Comparison of ENCODE assay signal across 11 cellular contexts in genomic region chr1:112502827-112503226, GRCh38. TPM values are rescaled to one million over a fixed set of nuclear protein-coding genes. Genes with fewer than 3 reads are reported as not detected.
DNase-seq lines count a peak whose midpoint lies in the region; ATAC-seq and TF ChIP-seq lines count a peak whose summit lies in the region.
"Had no signal": no experiment of that assay in that cellular context is flagged by ENCODE, and none has a peak within 500 bp of the region (broad histone marks: within the 10 kb centered on the region; RNA-seq: fewer than 3 reads in every experiment).

No MANE protein-coding gene starts in this region.

- in situ Hi-C loops in GM13976 (cut with MboI; ENCODE audit: low sequenced_read_pairs, unreplicated experiment): loop anchor here (10.0 kb wide), 1 partner anchor 202 kb away; the partner anchor contains the start of gene RHOC

- peaks cover 11% of the 10 kb centered on the region for H3K27me3 Mint-ChIP-seq in chondrocyte (ENCODE audit: low read depth)
- peaks cover 60 to 76% (median 65%) of the 10 kb centered on the region in 5 donors for H3K27me3 Mint-ChIP-seq in naive thymus-derived CD4-positive, alpha-beta T cell

- no peaks in the 10 kb centered on the region for H3K36me3 Mint-ChIP-seq in chondrocyte (ENCODE audit: low read depth)
- no peaks in the 10 kb centered on the region for H3K36me3 Mint-ChIP-seq in naive thymus-derived CD4-positive, alpha-beta T cell

- no peak for TF ChIP-seq CTCF in BE2C (IDR thresholded peaks at IDR 0.05; ENCODE audit: low read depth, low read length)
- no peak for TF ChIP-seq CTCF in chondrocyte (IDR thresholded peaks at IDR 0.05)
- TF ChIP-seq CTCF in GM13976 (IDR thresholded peaks at IDR 0.05; ENCODE audit: borderline replicate concordance, control extremely low read depth, extremely low read depth, insufficient read depth, missing control alignments): no peak

- peaks cover 32% of the 10 kb centered on the region for H3K27me3 ChIP-seq in BE2C
- peaks cover 88% of the 10 kb centered on the region for H3K27me3 ChIP-seq in HUES64 (ENCODE audit: insufficient read depth, low read length)
- peaks cover 8 to 9% of the 10 kb centered on the region in 2 donors for H3K27me3 ChIP-seq in naive thymus-derived CD4-positive, alpha-beta T cell (ENCODE audit: control insufficient read depth in 2 of 2, insufficient read depth in 2 of 2, low read length in 2 of 2)

- H3K27ac Mint-ChIP-seq in chondrocyte (ENCODE audit: unreplicated experiment): no peak overlapping the region
- H3K27ac Mint-ChIP-seq in naive thymus-derived CD4-positive, alpha-beta T cell: peak overlapping the region in 1 of 9 donors; percentile 48

- WGBS in HUES64: 59% methylated on average over 2 of the region's 2 CpGs

- H3K4me1 ChIP-seq in BE2C (peaks cover 4% of the 10 kb centered on the region; the same call in 1 of the 2 replicates), HUES64 (ENCODE audit: insufficient read depth, low read length) (peaks cover 15% of the 10 kb centered on the region)
- H3K4me1 ChIP-seq in naive thymus-derived CD4-positive, alpha-beta T cell (ENCODE audit: control insufficient read depth in 2 of 2, insufficient read depth in 2 of 2, low read length in 2 of 2): peaks cover 3 to 6% of the 10 kb centered on the region in 2 donors

- H3K4me1 Mint-ChIP-seq in chondrocyte (ENCODE audit: low read depth): peaks cover 11% of the 10 kb centered on the region
- H3K4me1 Mint-ChIP-seq in naive thymus-derived CD4-positive, alpha-beta T cell: peaks cover 3 to 16% (median 8%) of the 10 kb centered on the region in 7 donors

- DNase-seq in BE2C (no peak), chondrocyte (ENCODE audit: low spot score) (no peak), NCI-H2196 treated with DMSO at 0.1 percent for 48 hours (lab: John Stamatoyannopoulos, UW; ENCODE audit: unreplicated experiment) (no peak), GM13976 (ENCODE audit: low spot score) (no peak), NCI-H1048 (lab: John Stamatoyannopoulos, UW) (no peak)
- DNase-seq in naive thymus-derived CD4-positive, alpha-beta T cell: no peak
- DNase-seq: activated CD4-positive, alpha-beta T cell treated with anti-CD3 and anti-CD28 coated beads, Interleukin-2, amount 50 U/mL, for 48 hours; esophagus squamous epithelium; sigmoid colon had no signal

- H3K4me3 Mint-ChIP-seq in chondrocyte (ENCODE audit: unreplicated experiment): peak overlapping the region; percentile 62
- peak overlapping the region in 9 of 10 donors; percentile 14 to 75 (median 38) for H3K4me3 Mint-ChIP-seq in naive thymus-derived CD4-positive, alpha-beta T cell

- CTCF ChIA-PET in naive thymus-derived CD4-positive, alpha-beta T cell (lab: Charles Lee): interaction anchor here (1.7 to 1.9 kb wide), 3 partner anchors 9 to 208 kb away, joined by 5 to 15 read pairs (median 9); no protein-coding TSS in a partner anchor

- intact Hi-C loops in naive thymus-derived CD4-positive, alpha-beta T cell (cut with micrococcal nuclease): loop anchor here (1.0 to 10.0 kb wide), 4 partner anchors 111 to 572 kb away; partner anchors contain the start of genes MOV10 (in 2 of the 2), RHOC (in 2 of the 2) and LRIG2 (in 1 of the 2)

- no peak overlapping the region for H3K9ac ChIP-seq in HUES64 (ENCODE audit: low read depth, low read length)

- no peak overlapping the region for H3K27ac ChIP-seq in HUES64 (ENCODE audit: low read depth, low read length)
- H3K27ac ChIP-seq in naive thymus-derived CD4-positive, alpha-beta T cell (ENCODE audit: low read depth, low read length): no peak overlapping the region

- ATAC-seq in naive thymus-derived CD4-positive, alpha-beta T cell: no peak
- no peak for ATAC-seq in GM18502 (IDR thresholded peaks at IDR 0.05; ENCODE audit: poor library complexity, unreplicated experiment)

- H3K9me3 ChIP-seq in BE2C: no peaks in the 10 kb centered on the region
- H3K9me3 ChIP-seq in HUES64 (ENCODE audit: insufficient read depth, low read depth, low read length): no peaks in the 10 kb centered on the region
- H3K9me3 ChIP-seq in naive thymus-derived CD4-positive, alpha-beta T cell (ENCODE audit: control insufficient read depth in 2 of 3, low read length in 3 of 3): no peaks in the 10 kb centered on the region
- H3K9me3 ChIP-seq: esophagus squamous epithelium, sigmoid colon had no signal

- no peaks in the 10 kb centered on the region for H3K9me3 Mint-ChIP-seq in chondrocyte (ENCODE audit: low read depth)
- H3K9me3 Mint-ChIP-seq in naive thymus-derived CD4-positive, alpha-beta T cell: peaks cover 0 to 2% (median 0%) of the 10 kb centered on the region in 11 donors

- POLR2A ChIA-PET in naive thymus-derived CD4-positive, alpha-beta T cell (lab: Charles Lee): interaction anchor here (0.6 kb wide), 1 partner anchor 93 kb away, joined by 4 read pairs; no protein-coding TSS in a partner anchor

- H3K4me3 ChIP-seq in BE2C (ENCODE audit: low read depth, low read length) (peak overlapping the region; percentile 54; the same call in 1 of the 2 replicates), HUES64 (ENCODE audit: low read length) (peak overlapping the region; percentile 53; the same call in 1 of the 2 replicates)
- H3K4me3 ChIP-seq in naive thymus-derived CD4-positive, alpha-beta T cell (ENCODE audit: low read length): no peak overlapping the region

- H3K36me3 ChIP-seq in BE2C (no peaks in the 10 kb centered on the region), HUES64 (ENCODE audit: insufficient read depth, low read length) (no peaks in the 10 kb centered on the region)
- no peaks in the 10 kb centered on the region for H3K36me3 ChIP-seq in naive thymus-derived CD4-positive, alpha-beta T cell (ENCODE audit: control insufficient read depth in 2 of 3, insufficient read depth in 3 of 3, low read length in 3 of 3)
- H3K36me3 ChIP-seq: esophagus squamous epithelium, sigmoid colon had no signal

RNA-seq across cellular contexts. Expression of gene WNT2B, which starts 5.9 kb away (rescaled TPM):
- 0.60 TPM for polyA plus RNA-seq in BE2C (2012; ENCODE audit: insufficient read depth, insufficient read length, low read depth)
- 0.45 TPM for polyA plus RNA-seq in HUES64 (2013, experiment 1 of 2)
- 0.32 TPM for polyA plus RNA-seq in HUES64 (2013, experiment 2 of 2)
- total RNA-seq in chondrocyte: 2.8 to 6.0 TPM (median 6.0 TPM) in 3 replicates
- under 1 TPM in 4 of 5 experiments, not detected in 1; 0.38 to 0.94 (median 0.61) TPM for total RNA-seq in naive thymus-derived CD4-positive, alpha-beta T cell
- polyA plus RNA-seq in naive thymus-derived CD4-positive, alpha-beta T cell: under 1 TPM; 0.05 to 0.55 TPM
